Comparison of ENCODE assay signal across 1 cellular context in the genomic region with DNA sequence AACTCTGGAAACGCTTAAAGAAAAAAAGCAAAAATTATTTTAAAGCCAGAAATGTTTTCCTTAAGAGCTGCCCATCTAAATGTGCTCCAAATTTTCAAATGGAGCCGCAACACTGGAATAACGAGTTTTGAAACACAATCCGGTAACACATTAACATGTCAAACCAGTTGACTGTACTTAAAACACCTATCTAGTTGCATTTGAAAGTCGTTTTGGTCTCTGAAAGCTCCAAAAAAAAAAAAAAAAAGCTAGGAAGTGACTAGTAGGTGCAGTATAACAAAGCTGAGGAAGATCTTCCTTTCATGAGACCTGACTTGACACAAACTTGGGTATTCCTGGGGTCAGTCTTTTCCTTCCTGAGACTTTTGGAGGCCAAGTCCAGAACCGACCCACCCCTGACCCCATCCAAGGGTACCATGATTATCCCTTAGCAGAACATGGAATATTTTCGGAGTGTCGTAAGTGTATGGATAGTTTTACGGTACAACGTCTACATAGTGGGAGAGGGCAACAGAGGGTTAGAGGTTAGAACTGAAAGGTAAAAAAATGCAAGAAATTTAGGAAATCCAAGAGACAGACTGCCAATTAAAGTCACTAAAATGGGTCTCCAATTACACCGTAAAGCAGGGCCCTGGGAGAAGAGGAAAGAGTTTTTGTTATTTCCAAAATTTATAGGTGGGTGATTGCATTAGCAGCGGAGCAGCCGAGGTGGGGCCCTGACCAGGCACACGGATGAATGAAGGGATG.
TF ChIP-seq lines count a peak whose summit lies in the region.

No MANE protein-coding gene starts in this region.

TF ChIP-seq in IMR-90, 13 proteins besides CTCF, POLR2A, EP300 and RAD21 (continued from another document):
- TF ChIP-seq, protein P1, sequence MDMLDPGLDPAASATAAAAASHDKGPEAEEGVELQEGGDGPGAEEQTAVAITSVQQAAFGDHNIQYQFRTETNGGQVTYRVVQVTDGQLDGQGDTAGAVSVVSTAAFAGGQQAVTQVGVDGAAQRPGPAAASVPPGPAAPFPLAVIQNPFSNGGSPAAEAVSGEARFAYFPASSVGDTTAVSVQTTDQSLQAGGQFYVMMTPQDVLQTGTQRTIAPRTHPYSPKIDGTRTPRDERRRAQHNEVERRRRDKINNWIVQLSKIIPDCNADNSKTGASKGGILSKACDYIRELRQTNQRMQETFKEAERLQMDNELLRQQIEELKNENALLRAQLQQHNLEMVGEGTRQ (IDR thresholded peaks at IDR 0.05; ENCODE audit: low read depth, low read length), result no peak
- no peak for TF ChIP-seq CHD1 (IDR thresholded peaks at IDR 0.05; ENCODE audit: low read depth, low read length)
- TF ChIP-seq CEBPB (IDR thresholded peaks at IDR 0.05; ENCODE audit: low read depth, low read length), result no peak
- no peak for TF ChIP-seq NFE2L2 (IDR thresholded peaks at IDR 0.05; ENCODE audit: low read depth, low read length)
- no peak for TF ChIP-seq SMC3 (IDR thresholded peaks at IDR 0.05; ENCODE audit: low read depth, low read length)
